8 cellular contexts compared by ENCODE assay signal in genomic region chrX:11944486-11944885, GRCh38.
DNase-seq lines count a peak whose midpoint lies in the region; ATAC-seq and TF ChIP-seq lines count a peak whose summit lies in the region.

No MANE protein-coding gene starts in this region.

- no peaks in the 10 kb centered on the region for H3K9me2 ChIP-seq in hepatocyte (replicated peaks; ENCODE audit: insufficient read depth)

- H3K27ac ChIP-seq in hepatocyte (no peak overlapping the region), tibial nerve (no peak overlapping the region)

- H2AFZ ChIP-seq in hepatocyte = no peak overlapping the region

- no peak overlapping the region for H3K4me2 ChIP-seq in hepatocyte

- H3K4me3 ChIP-seq in hepatocyte (no peak overlapping the region), tibial nerve (no peak overlapping the region)

- DNase-seq in AG09319 (ENCODE audit: extremely low read depth, low read depth) (no peak), RPMI7951 (ENCODE audit: low read depth) (peak; percentile 73), hepatocyte (ENCODE audit: low spot score) (peak; percentile 49), tibial nerve (ENCODE audit: low spot score in 2 of 2) (no peak), NOMO-1 treated with dmso at 0.1 percent for 144 hours (lab: John Stamatoyannopoulos, UW; ENCODE audit: unreplicated experiment) (no peak), NCI-H187 (lab: John Stamatoyannopoulos, UW) (no peak)

- no peak for TF ChIP-seq EP300 in tibial nerve (IDR thresholded peaks at IDR 0.05)

- peak; percentile 51 for TF ChIP-seq CTCF in AG09319 (IDR thresholded peaks at IDR 0.05; ENCODE audit: low read depth, low read length)
- peak; percentile 32 for TF ChIP-seq CTCF in hepatocyte (IDR thresholded peaks at IDR 0.05; ENCODE audit: poor library complexity)
- peak in 2 of 5 experiments; percentile 9 to 35 for TF ChIP-seq CTCF in tibial nerve (IDR thresholded peaks at IDR 0.05)

- 50% methylated on average over 5 of the region's 5 CpGs for WGBS in hepatocyte (ENCODE audit: low lambda C conversion rate, missing lambda C conversion rate)
- 14 to 37% methylated on average over 5 of the region's 5 CpGs for WGBS in tibial nerve, 2 donors

- no peaks in the 10 kb centered on the region for H3K36me3 ChIP-seq in hepatocyte (replicated peaks; ENCODE audit: insufficient read depth, low read depth)
- H3K36me3 ChIP-seq in tibial nerve = no peaks in the 10 kb centered on the region

- H3K79me2 ChIP-seq in hepatocyte = no peaks in the 10 kb centered on the region

- ATAC-seq in GM19351 (IDR thresholded peaks at IDR 0.05; ENCODE audit: unreplicated experiment) = peak; percentile 91
- ATAC-seq in esophagus mucosa = no peak

- H3K4me1 ChIP-seq in hepatocyte (ENCODE audit: insufficient read depth) (no peaks in the 10 kb centered on the region), tibial nerve (no peaks in the 10 kb centered on the region)

- H3K9me3 ChIP-seq in hepatocyte (ENCODE audit: low read depth) (no peaks in the 10 kb centered on the region), tibial nerve (no peaks in the 10 kb centered on the region)

- H4K20me1 ChIP-seq in hepatocyte (ENCODE audit: insufficient read depth, poor library complexity, severe bottlenecking) = no peaks in the 10 kb centered on the region

- TF ChIP-seq POLR2A in tibial nerve (IDR thresholded peaks at IDR 0.05) = no peak

- no peaks in the 10 kb centered on the region for H3K27me3 ChIP-seq in hepatocyte
- H3K27me3 ChIP-seq in tibial nerve = no peaks in the 10 kb centered on the region

Comparison
In these comparisons a context has a peak if more than half of its experiments do, and no peak if none do; other contexts are left out.
1. DNase-seq: peak in RPMI7951 (single experiment) and hepatocyte (single experiment); none in AG09319 (single experiment), tibial nerve (0 of 2), NOMO-1 treated with dmso at 0.1 percent for 144 hours (single experiment) and NCI-H187 (0 of 2).